10 cellular contexts compared by ENCODE assay signal in the genomic region with DNA sequence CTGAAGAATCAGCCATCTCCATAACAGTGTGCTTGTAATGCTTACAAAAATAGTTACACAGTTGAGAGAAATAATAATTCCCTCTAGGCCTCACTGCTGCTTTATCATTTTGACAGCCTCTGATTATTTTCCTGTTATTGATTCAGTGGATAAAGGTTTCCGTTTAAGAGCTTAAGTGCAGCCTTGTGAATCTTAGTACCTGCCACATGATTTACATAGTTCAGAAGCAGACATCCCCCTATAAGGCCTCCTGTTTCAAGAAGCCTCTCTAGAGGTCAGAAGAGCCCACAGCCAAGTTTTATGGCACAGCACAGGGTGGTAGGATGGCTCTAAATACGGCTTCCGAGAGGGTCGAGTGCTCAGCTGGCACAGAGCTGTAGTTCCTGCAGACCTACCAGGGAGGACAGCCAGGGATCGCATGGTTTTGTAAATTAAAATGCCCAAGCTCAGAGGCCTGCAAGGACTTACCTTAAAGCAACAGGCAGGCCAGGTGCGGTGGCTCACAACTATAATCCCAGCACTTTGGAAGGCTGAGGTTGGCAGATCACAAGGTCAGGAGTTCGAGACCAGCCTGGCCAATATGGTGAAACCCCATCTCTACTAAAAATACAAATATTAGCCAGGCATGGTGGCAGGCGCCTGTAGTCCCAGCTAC. TPM values are rescaled to one million over a fixed set of nuclear protein-coding genes. Genes with fewer than 3 reads are reported as not detected.
A peak's percentile ranks its signal among the peaks of the same experiment; 100 is the strongest.
DNase-seq lines count a peak whose midpoint lies in the region; ATAC-seq, FAIRE-seq and TF ChIP-seq lines count a peak whose summit lies in the region.
"Had no signal": no experiment of that assay in that cellular context is flagged by ENCODE, and none has a peak within 500 bp of the region (broad histone marks: within the 10 kb centered on the region; RNA-seq: fewer than 3 reads in every experiment).

No MANE protein-coding gene starts in this region.

- peaks cover 6% of the 10 kb centered on the region; the same call in 1 of the 2 replicates for H3K27me3 ChIP-seq in DOHH2 (ENCODE audit: control insufficient read depth, low read length)
- H3K27me3 ChIP-seq in BE2C, result no peaks in the 10 kb centered on the region

- TF ChIP-seq CTCF in DOHH2 (IDR thresholded peaks at IDR 0.05; ENCODE audit: low read depth, low read length, poor library complexity, severe bottlenecking) (no peak), BE2C (IDR thresholded peaks at IDR 0.05; ENCODE audit: low read depth, low read length) (no peak), GM10266 (IDR thresholded peaks at IDR 0.05; ENCODE audit: control insufficient read depth, insufficient read depth, low read depth, missing control alignments) (no peak)

- H3K4me2 ChIP-seq in DOHH2 (ENCODE audit: low read length), result peak overlapping the region; percentile 58

- peaks cover 21% of the 10 kb centered on the region for H3K4me1 ChIP-seq in DOHH2 (ENCODE audit: control insufficient read depth, low read length)
- H3K4me1 ChIP-seq in BE2C, result peaks cover 9% of the 10 kb centered on the region

- peak; percentile 71 for ATAC-seq in GM21381 (IDR thresholded peaks at IDR 0.05; ENCODE audit: unreplicated experiment)
- peak; percentile 88 for ATAC-seq in HG03442 (IDR thresholded peaks at IDR 0.05; ENCODE audit: unreplicated experiment)
- ATAC-seq in left cardiac atrium, result peak; percentile 9 to 35
- ATAC-seq: activated T-cell treated with anti-CD3 and anti-CD28 coated beads, Interleukin-2, amount 50 U/mL, for 72 hours had no signal

- no peaks in the 10 kb centered on the region for H3K9me3 ChIP-seq in DOHH2 (ENCODE audit: control insufficient read depth, insufficient read depth, low read length)
- H3K9me3 ChIP-seq in BE2C, result no peaks in the 10 kb centered on the region

- no peak for FAIRE-seq in urothelium cell line (lab: Jason Lieb, UNC)

- no peaks in the 10 kb centered on the region for H3K79me2 ChIP-seq in DOHH2 (ENCODE audit: control insufficient read depth, low read length)

- peaks cover 6% of the 10 kb centered on the region; the same call in 1 of the 2 replicates for H4K20me1 ChIP-seq in DOHH2 (ENCODE audit: control insufficient read depth, insufficient read depth, low read depth, low read length)

- H3K9me2 ChIP-seq in DOHH2 (replicated peaks; ENCODE audit: control insufficient read depth, low read length), result no peaks in the 10 kb centered on the region

- peak overlapping the region; percentile 32 for H3K27ac ChIP-seq in DOHH2 (ENCODE audit: low read depth, low read length)

- intact Hi-C loops in left cardiac atrium (cut with DNase I), result no loop called here

- H3K4me3 ChIP-seq in DOHH2 (ENCODE audit: low read length), result peak overlapping the region; percentile 41
- no peak overlapping the region for H3K4me3 ChIP-seq in BE2C (ENCODE audit: low read depth, low read length)

- DNase-seq in left cardiac atrium, result no peak
- DNase-seq in BE2C, result no peak
- no peak for DNase-seq in GM10266 (ENCODE audit: extremely low spot score)
- DNase-seq in urothelium cell line (ENCODE audit: low spot score), result no peak
- no peak for DNase-seq in activated T-cell treated with anti-CD3 and anti-CD28 coated beads for 4 hours
- DNase-seq: activated T-cell treated with anti-CD3 and anti-CD28 coated beads, Interleukin-2, amount 50 U/mL, for 72 hours; SW 1271 had no signal

- H3K36me3 ChIP-seq in DOHH2 (ENCODE audit: control insufficient read depth, low read length) (no peaks in the 10 kb centered on the region), BE2C (no peaks in the 10 kb centered on the region)

- 0 out of 2 replicates have a peak, but pooled peaks cover 3% of the 10 kb centered on the region for H3F3A ChIP-seq in DOHH2 (ENCODE audit: control insufficient read depth, insufficient read depth)

RNA-seq across cellular contexts. Expression of gene PYGB, which starts 17.6 kb away (rescaled TPM):
- total RNA-seq in left cardiac atrium, result 100 to 1,000 TPM; 103 to 152 TPM
- polyA plus RNA-seq in BE2C (2012; ENCODE audit: insufficient read depth, insufficient read length, low read depth), result 58.6 TPM

RNA-seq across cellular contexts. Expression of gene ENTPD6, which starts 34.8 kb away (rescaled TPM):
- 100 to 1,000 TPM; 110 to 127 TPM for total RNA-seq in left cardiac atrium
- 91.1 TPM for polyA plus RNA-seq in BE2C (2012; ENCODE audit: insufficient read depth, insufficient read length, low read depth)

Comparison
In these comparisons a context has a peak if more than half of its experiments do, and no peak if none do; other contexts are left out.
1. ATAC-seq: peak in every context shown above with its lines; median percentile 88 in HG03442; 71 in GM21381; 22 in left cardiac atrium.